In the genomic region with DNA sequence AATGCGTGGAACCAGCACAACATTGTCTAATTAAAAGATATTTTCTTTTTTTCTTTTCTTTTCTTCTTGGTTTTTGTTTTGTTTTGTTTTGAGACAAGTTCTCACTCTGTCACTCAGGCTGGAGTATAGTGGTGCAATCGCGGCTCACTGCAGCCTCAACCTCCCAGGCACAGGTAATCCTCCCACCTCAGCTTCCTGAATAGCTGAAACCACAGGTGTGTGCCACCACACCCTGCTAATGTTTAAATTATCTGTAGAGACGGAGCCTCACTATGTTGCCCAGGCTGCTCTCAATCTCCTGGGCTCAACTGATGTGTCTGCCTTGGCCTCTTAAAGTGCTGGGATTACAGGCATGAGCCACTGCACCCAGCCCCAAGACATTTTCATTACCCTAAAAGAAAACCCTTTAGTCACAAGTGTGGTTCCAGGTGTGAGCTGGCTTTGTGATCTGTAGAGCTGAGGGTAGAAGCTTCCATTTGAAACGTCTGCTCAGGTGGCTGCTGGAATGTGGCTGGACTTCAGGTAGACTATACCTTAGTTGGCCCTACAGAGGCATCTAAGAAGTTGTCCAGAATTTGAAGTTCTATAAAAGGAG, we compare ENCODE assay signal across 1 cellular context.
TF ChIP-seq lines count a peak whose summit lies in the region.

No MANE protein-coding gene starts in this region.

TF ChIP-seq in WTC11, 78 proteins besides CTCF, POLR2A, EP300 and RAD21 (continued from another document):
- TF ChIP-seq, protein P1, sequence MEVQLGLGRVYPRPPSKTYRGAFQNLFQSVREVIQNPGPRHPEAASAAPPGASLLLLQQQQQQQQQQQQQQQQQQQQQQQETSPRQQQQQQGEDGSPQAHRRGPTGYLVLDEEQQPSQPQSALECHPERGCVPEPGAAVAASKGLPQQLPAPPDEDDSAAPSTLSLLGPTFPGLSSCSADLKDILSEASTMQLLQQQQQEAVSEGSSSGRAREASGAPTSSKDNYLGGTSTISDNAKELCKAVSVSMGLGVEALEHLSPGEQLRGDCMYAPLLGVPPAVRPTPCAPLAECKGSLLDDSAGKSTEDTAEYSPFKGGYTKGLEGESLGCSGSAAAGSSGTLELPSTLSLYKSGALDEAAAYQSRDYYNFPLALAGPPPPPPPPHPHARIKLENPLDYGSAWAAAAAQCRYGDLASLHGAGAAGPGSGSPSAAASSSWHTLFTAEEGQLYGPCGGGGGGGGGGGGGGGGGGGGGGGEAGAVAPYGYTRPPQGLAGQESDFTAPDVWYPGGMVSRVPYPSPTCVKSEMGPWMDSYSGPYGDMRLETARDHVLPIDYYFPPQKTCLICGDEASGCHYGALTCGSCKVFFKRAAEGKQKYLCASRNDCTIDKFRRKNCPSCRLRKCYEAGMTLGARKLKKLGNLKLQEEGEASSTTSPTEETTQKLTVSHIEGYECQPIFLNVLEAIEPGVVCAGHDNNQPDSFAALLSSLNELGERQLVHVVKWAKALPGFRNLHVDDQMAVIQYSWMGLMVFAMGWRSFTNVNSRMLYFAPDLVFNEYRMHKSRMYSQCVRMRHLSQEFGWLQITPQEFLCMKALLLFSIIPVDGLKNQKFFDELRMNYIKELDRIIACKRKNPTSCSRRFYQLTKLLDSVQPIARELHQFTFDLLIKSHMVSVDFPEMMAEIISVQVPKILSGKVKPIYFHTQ (CRISPR knock-in tag; IDR thresholded peaks at IDR 0.05), result no peak
- TF ChIP-seq ZNF396 (CRISPR knock-in tag; IDR thresholded peaks at IDR 0.05; ENCODE audit: borderline replicate concordance), result no peak
- no peak for TF ChIP-seq TP53 (CRISPR knock-in tag; IDR thresholded peaks at IDR 0.05)
